ENCODE assay signal across 8 cellular contexts in the genomic region with DNA sequence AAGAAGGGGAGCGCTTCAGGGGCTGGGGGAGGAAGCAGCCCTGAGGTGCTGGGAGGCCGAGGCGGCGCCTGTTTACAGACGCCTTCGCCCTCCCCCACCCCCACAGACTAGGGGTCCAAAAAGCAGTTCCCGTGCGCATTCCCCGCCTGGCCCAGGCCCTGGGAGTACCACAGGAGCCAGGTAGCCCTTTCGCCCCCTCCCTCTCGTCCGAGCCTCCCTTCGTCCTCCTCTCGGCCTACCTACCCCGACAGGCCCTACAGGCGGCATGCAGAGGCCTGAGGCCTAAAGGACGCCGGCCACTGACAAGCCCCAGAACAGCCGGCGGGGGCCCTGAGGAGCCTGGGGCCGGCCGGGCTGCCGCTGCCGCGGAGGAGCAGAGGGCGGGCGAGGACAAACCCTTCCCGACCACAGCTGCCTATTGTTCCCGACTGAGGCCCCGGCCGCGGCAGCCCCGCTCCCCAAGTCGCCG. TPM values are rescaled to one million over a fixed set of nuclear protein-coding genes. Genes with fewer than 3 reads are reported as not detected.
DNase-seq lines count a peak whose midpoint lies in the region; ATAC-seq lines count a peak whose summit lies in the region.

No MANE protein-coding gene starts in this region.

- peak; percentile 67 for DNase-seq in ELR (ENCODE audit: low read depth)
- peak; percentile 13 for DNase-seq in T-helper 22 cell (ENCODE audit: low read depth)
- DNase-seq in cerebellar cortex (ENCODE audit: low spot score): peak; percentile 46
- peak; percentile 68 for DNase-seq in kidney glomerular epithelial cell (lab: John Stamatoyannopoulos, UW)
- peak; percentile 26 for DNase-seq in stimulated activated CD4-positive, alpha-beta T cell treated with anti-CD3 and anti-CD28 coated beads, Interleukin-1b, Interleukin-23, amount 100 ng/mL, for 48 hours
- no peak for DNase-seq in mesenteric fat pad (ENCODE audit: low spot score)

- H3K4me1 ChIP-seq in HUES64 (ENCODE audit: insufficient read depth, low read length): peaks cover 24% of the 10 kb centered on the region

- peak overlapping the region; percentile 95 for H3K9ac ChIP-seq in HUES64 (ENCODE audit: low read depth, low read length)

- peak overlapping the region; percentile 84 for H3K4me3 ChIP-seq in HUES64 (ENCODE audit: low read length)

- WGBS in HUES64: 0% methylated on average over 35 of the region's 35 CpGs

- H3K36me3 ChIP-seq in HUES64 (ENCODE audit: insufficient read depth, low read length): peaks cover 5% of the 10 kb centered on the region

- no peaks in the 10 kb centered on the region for H3K9me3 ChIP-seq in HUES64 (ENCODE audit: insufficient read depth, low read depth, low read length)

- H3K27ac ChIP-seq in HUES64 (ENCODE audit: low read depth, low read length): peak overlapping the region; percentile 76

- H3K27me3 ChIP-seq in HUES64 (ENCODE audit: insufficient read depth, low read length): no peaks in the 10 kb centered on the region

- ATAC-seq in GM21526 (IDR thresholded peaks at IDR 0.05; ENCODE audit: low FRiP score, unreplicated experiment): peak; percentile 40

RNA-seq across cellular contexts. Expression of gene RC3H1, which starts 0.5 kb away (rescaled TPM):
- polyA plus RNA-seq in HUES64 (2013, experiment 1 of 2): 9.7 TPM
- polyA plus RNA-seq in HUES64 (2013, experiment 2 of 2): 7.3 TPM
- total RNA-seq in mesenteric fat pad: 37.0 TPM
